In genomic region chr6:122676688-122677087, GRCh38 we compare ENCODE assay signal across 25 cellular contexts.
"Had no signal": no experiment of that assay in that cellular context is flagged by ENCODE, and none has a peak within 500 bp of the region (broad histone marks: within the 10 kb centered on the region; RNA-seq: fewer than 3 reads in every experiment).

No MANE protein-coding gene starts in this region.

- H3K4me1 ChIP-seq: neural progenitor cell, psoas muscle, right lobe of liver, sigmoid colon, stomach, thyroid gland, tibial nerve, upper lobe of left lung, vagina had no signal

- H3K9me3 ChIP-seq: ovary, psoas muscle, right lobe of liver, sigmoid colon, stomach, thoracic aorta, thyroid gland, tibial nerve, upper lobe of left lung, vagina had no signal

- H3K27me3 ChIP-seq: neural progenitor cell, ovary, right lobe of liver, sigmoid colon, stomach, thyroid gland, tibial nerve, upper lobe of left lung, vagina had no signal

- H3K9ac ChIP-seq: neural progenitor cell, parathyroid adenoma had no signal

- H2AFZ ChIP-seq: neural progenitor cell, parathyroid adenoma had no signal

- H3K36me3 ChIP-seq: ovary, right lobe of liver, sigmoid colon, stomach, thoracic aorta, thyroid gland, tibial nerve, upper lobe of left lung, vagina had no signal

- H3K4me3 ChIP-seq: neural progenitor cell, ovary, psoas muscle, right lobe of liver, sigmoid colon, stomach, thoracic aorta, thyroid gland, tibial nerve, upper lobe of left lung, vagina had no signal

- DNase-seq: natural killer cell; occipital lobe; ovary; posterior cingulate gyrus; psoas muscle; right cardiac atrium; right lobe of liver; sigmoid colon; small intestine; stimulated activated CD4-positive, alpha-beta T cell treated with anti-CD3 and anti-CD28 coated beads, Interleukin-15, amount 100 ng/mL, for 24 hours; stimulated activated CD4-positive, alpha-beta T cell treated with anti-CD3 and anti-CD28 coated beads, Interleukin-2, amount 100 ng/mL, for 24 hours; stimulated activated CD4-positive, alpha-beta T cell treated with anti-CD3 and anti-CD28 coated beads, Interleukin-2, amount 100 ng/mL, for 48 hours; stimulated activated CD4-positive, alpha-beta T cell treated with anti-CD3 and anti-CD28 coated beads, Interleukin-4, amount 100 ng/mL, for 24 hours; stimulated activated naive B cell treated with anti-CD40 and anti-IgM and Interleukin-4, amounts not matched to agents 10 μg/mL and 1 μg/mL and 100 μg/mL, for 72 hours; stimulated activated naive CD4-positive, alpha-beta T cell treated with Interleukin-2 at 50 U/mL for 16 hours; stomach; thyroid gland; trophoblast cell; upper lobe of left lung had no signal

- H3K4me2 ChIP-seq: neural progenitor cell had no signal

- ATAC-seq: natural killer cell; psoas muscle; right cardiac atrium; right lobe of liver; stimulated activated effector memory CD8-positive, alpha-beta T cell treated with anti-CD3 and anti-CD28 coated beads, Interleukin-12 subunit alpha, Interleukin-12 subunit beta, amount 100 ng/mL, for 72 hours; stimulated activated naive B cell treated with anti-CD40 and anti-IgM and Interleukin-4, amounts not matched to agents 10 μg/mL and 1 μg/mL and 100 μg/mL, for 72 hours had no signal

- H3K27ac ChIP-seq: neural progenitor cell, ovary, parathyroid adenoma, psoas muscle, right lobe of liver, sigmoid colon, stomach, thoracic aorta, thyroid gland, tibial nerve, upper lobe of left lung, vagina had no signal

- H3K79me2 ChIP-seq: parathyroid adenoma had no signal
